2 cellular contexts compared by ENCODE assay signal in the genomic region with DNA sequence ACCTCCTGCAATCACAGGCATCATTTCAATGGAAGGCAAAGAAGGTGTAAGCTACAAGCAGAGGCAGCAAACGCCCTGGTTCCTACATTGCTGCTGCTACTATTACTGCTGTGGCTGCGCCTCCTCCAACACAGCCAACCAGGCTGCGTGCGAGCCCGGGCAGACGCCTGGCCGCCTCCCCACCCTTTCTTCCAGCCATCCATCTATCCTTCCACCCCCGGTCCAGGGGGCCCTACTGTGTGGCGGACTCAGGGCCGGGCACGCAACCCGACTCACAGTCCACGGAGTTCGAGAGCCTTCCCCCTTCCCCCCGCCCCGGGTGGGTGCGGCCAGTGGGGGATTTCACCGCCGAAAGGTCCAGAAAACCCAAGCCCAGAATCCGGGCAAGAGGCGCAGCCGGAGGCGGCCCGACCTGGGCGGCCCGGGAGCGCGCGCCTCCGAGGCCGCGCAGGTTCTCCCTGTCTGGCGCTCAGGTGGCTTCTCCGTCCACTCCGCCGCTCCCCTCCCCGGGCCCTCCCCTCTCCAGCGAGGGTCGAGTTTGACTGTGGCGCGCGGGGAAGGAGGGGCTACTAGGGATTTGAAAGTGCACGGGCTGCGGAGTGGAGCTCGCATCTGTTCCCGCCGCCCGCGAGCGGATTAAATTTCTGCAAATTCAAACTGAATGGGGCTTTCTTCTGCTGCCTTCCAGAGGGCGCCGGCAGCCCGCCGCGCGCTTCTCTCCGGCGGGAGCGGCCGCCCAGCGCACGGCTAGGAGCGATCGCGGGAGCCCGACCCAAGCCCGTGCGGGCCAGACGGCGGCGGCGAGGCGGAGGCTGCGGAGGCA.
TF ChIP-seq lines count a peak whose summit lies in the region.

Gene HUNK, plus strand, starts transcription at position 569 of the 823 bp plus-strand sequence. CDS start 655 bp downstream, outside the sequence.

TF ChIP-seq in HEK293, 187 proteins besides CTCF, POLR2A, EP300 and RAD21 (continued from another document and continues in another):
- no peak for TF ChIP-seq ZNF701 (tag by site-specific recombination; IDR thresholded peaks at IDR 0.05)
- peak; percentile 95 for TF ChIP-seq ZNF366 (tag by site-specific recombination; conservative IDR thresholded peaks at IDR 0.05)
- TF ChIP-seq ZNF16 (tag by site-specific recombination; IDR thresholded peaks at IDR 0.05; ENCODE audit: low read depth), result no peak
- peak; percentile 84; the same call in 1 of the 2 replicates for TF ChIP-seq ZNF561 (tag by site-specific recombination; IDR thresholded peaks at IDR 0.05; ENCODE audit: borderline replicate concordance)
- TF ChIP-seq KLF1 (tag by site-specific recombination; IDR thresholded peaks at IDR 0.05), result peak; percentile 69
- TF ChIP-seq, protein P1, sequence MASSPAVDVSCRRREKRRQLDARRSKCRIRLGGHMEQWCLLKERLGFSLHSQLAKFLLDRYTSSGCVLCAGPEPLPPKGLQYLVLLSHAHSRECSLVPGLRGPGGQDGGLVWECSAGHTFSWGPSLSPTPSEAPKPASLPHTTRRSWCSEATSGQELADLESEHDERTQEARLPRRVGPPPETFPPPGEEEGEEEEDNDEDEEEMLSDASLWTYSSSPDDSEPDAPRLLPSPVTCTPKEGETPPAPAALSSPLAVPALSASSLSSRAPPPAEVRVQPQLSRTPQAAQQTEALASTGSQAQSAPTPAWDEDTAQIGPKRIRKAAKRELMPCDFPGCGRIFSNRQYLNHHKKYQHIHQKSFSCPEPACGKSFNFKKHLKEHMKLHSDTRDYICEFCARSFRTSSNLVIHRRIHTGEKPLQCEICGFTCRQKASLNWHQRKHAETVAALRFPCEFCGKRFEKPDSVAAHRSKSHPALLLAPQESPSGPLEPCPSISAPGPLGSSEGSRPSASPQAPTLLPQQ (tag by site-specific recombination; IDR thresholded peaks at IDR 0.05), result peak; percentile 78
- no peak for TF ChIP-seq ZNF404 (tag by site-specific recombination; IDR thresholded peaks at IDR 0.05)
- no peak for TF ChIP-seq ZNF114 (tag by site-specific recombination; IDR thresholded peaks at IDR 0.05)
- TF ChIP-seq ZNF776 (tag by site-specific recombination; IDR thresholded peaks at IDR 0.05; ENCODE audit: borderline replicate concordance), result no peak
- TF ChIP-seq, protein P2, sequence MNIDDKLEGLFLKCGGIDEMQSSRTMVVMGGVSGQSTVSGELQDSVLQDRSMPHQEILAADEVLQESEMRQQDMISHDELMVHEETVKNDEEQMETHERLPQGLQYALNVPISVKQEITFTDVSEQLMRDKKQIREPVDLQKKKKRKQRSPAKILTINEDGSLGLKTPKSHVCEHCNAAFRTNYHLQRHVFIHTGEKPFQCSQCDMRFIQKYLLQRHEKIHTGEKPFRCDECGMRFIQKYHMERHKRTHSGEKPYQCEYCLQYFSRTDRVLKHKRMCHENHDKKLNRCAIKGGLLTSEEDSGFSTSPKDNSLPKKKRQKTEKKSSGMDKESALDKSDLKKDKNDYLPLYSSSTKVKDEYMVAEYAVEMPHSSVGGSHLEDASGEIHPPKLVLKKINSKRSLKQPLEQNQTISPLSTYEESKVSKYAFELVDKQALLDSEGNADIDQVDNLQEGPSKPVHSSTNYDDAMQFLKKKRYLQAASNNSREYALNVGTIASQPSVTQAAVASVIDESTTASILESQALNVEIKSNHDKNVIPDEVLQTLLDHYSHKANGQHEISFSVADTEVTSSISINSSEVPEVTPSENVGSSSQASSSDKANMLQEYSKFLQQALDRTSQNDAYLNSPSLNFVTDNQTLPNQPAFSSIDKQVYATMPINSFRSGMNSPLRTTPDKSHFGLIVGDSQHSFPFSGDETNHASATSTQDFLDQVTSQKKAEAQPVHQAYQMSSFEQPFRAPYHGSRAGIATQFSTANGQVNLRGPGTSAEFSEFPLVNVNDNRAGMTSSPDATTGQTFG (tag by site-specific recombination; IDR thresholded peaks at IDR 0.05; ENCODE audit: borderline replicate concordance), result no peak
- TF ChIP-seq, protein P3, sequence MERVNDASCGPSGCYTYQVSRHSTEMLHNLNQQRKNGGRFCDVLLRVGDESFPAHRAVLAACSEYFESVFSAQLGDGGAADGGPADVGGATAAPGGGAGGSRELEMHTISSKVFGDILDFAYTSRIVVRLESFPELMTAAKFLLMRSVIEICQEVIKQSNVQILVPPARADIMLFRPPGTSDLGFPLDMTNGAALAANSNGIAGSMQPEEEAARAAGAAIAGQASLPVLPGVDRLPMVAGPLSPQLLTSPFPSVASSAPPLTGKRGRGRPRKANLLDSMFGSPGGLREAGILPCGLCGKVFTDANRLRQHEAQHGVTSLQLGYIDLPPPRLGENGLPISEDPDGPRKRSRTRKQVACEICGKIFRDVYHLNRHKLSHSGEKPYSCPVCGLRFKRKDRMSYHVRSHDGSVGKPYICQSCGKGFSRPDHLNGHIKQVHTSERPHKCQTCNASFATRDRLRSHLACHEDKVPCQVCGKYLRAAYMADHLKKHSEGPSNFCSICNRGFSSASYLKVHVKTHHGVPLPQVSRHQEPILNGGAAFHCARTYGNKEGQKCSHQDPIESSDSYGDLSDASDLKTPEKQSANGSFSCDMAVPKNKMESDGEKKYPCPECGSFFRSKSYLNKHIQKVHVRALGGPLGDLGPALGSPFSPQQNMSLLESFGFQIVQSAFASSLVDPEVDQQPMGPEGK (tag by site-specific recombination; IDR thresholded peaks at IDR 0.05), result peak; percentile 97
- no peak for TF ChIP-seq OVOL3 (tag by site-specific recombination; IDR thresholded peaks at IDR 0.05)
- no peak for TF ChIP-seq ZNF548 (tag by site-specific recombination; IDR thresholded peaks at IDR 0.05)
- no peak for TF ChIP-seq ZNF121 (tag by site-specific recombination; IDR thresholded peaks at IDR 0.05)
- TF ChIP-seq ZNF2 (tag by site-specific recombination; IDR thresholded peaks at IDR 0.05), result 0 out of 2 replicates have a peak, but pooled peaks have one; percentile 60
- peak; percentile 93 for TF ChIP-seq GLIS2 (tag by site-specific recombination; IDR thresholded peaks at IDR 0.05)
- TF ChIP-seq, protein P4, sequence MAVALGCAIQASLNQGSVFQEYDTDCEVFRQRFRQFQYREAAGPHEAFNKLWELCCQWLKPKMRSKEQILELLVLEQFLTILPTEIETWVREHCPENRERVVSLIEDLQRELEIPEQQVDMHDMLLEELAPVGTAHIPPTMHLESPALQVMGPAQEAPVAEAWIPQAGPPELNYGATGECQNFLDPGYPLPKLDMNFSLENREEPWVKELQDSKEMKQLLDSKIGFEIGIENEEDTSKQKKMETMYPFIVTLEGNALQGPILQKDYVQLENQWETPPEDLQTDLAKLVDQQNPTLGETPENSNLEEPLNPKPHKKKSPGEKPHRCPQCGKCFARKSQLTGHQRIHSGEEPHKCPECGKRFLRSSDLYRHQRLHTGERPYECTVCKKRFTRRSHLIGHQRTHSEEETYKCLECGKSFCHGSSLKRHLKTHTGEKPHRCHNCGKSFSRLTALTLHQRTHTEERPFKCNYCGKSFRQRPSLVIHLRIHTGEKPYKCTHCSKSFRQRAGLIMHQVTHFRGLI (tag by site-specific recombination; IDR thresholded peaks at IDR 0.05), result no peak; the same call in 1 of the 2 replicates
- peak; percentile 90 for TF ChIP-seq GLIS1 (tag by site-specific recombination; IDR thresholded peaks at IDR 0.05)

TF ChIP-seq in HepG2, 621 proteins besides CTCF, POLR2A, EP300 and RAD21 (continued from another document and continues in another):
- TF ChIP-seq ZNF556 (CRISPR knock-in tag; IDR thresholded peaks at IDR 0.05; ENCODE audit: borderline replicate concordance), result peak; percentile 53; the same call in 1 of the 2 replicates
- 0 out of 2 replicates have a peak, but pooled peaks have one; percentile 16 for TF ChIP-seq THRA (CRISPR knock-in tag; IDR thresholded peaks at IDR 0.05; ENCODE audit: borderline replicate concordance)
- TF ChIP-seq, protein P5, sequence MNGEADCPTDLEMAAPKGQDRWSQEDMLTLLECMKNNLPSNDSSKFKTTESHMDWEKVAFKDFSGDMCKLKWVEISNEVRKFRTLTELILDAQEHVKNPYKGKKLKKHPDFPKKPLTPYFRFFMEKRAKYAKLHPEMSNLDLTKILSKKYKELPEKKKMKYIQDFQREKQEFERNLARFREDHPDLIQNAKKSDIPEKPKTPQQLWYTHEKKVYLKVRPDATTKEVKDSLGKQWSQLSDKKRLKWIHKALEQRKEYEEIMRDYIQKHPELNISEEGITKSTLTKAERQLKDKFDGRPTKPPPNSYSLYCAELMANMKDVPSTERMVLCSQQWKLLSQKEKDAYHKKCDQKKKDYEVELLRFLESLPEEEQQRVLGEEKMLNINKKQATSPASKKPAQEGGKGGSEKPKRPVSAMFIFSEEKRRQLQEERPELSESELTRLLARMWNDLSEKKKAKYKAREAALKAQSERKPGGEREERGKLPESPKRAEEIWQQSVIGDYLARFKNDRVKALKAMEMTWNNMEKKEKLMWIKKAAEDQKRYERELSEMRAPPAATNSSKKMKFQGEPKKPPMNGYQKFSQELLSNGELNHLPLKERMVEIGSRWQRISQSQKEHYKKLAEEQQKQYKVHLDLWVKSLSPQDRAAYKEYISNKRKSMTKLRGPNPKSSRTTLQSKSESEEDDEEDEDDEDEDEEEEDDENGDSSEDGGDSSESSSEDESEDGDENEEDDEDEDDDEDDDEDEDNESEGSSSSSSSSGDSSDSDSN (CRISPR knock-in tag; IDR thresholded peaks at IDR 0.05), result peak; percentile 72
- TF ChIP-seq MTF1 (CRISPR knock-in tag; IDR thresholded peaks at IDR 0.05), result no peak
- TF ChIP-seq AGO2 (optimal IDR thresholded peaks at IDR 0.05; ENCODE audit: low read depth, low read length), result peak; percentile 57
- TF ChIP-seq, protein P6, sequence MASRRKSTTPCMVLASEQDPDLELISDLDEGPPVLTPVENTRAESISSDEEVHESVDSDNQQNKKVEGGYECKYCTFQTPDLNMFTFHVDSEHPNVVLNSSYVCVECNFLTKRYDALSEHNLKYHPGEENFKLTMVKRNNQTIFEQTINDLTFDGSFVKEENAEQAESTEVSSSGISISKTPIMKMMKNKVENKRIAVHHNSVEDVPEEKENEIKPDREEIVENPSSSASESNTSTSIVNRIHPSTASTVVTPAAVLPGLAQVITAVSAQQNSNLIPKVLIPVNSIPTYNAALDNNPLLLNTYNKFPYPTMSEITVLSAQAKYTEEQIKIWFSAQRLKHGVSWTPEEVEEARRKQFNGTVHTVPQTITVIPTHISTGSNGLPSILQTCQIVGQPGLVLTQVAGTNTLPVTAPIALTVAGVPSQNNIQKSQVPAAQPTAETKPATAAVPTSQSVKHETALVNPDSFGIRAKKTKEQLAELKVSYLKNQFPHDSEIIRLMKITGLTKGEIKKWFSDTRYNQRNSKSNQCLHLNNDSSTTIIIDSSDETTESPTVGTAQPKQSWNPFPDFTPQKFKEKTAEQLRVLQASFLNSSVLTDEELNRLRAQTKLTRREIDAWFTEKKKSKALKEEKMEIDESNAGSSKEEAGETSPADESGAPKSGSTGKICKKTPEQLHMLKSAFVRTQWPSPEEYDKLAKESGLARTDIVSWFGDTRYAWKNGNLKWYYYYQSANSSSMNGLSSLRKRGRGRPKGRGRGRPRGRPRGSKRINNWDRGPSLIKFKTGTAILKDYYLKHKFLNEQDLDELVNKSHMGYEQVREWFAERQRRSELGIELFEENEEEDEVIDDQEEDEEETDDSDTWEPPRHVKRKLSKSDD (CRISPR knock-in tag; IDR thresholded peaks at IDR 0.05; ENCODE audit: low read depth), result no peak
- TF ChIP-seq ZNF205 (CRISPR knock-in tag; IDR thresholded peaks at IDR 0.05), result peak; percentile 35; the same call in 1 of the 2 replicates
- TF ChIP-seq, protein P7, sequence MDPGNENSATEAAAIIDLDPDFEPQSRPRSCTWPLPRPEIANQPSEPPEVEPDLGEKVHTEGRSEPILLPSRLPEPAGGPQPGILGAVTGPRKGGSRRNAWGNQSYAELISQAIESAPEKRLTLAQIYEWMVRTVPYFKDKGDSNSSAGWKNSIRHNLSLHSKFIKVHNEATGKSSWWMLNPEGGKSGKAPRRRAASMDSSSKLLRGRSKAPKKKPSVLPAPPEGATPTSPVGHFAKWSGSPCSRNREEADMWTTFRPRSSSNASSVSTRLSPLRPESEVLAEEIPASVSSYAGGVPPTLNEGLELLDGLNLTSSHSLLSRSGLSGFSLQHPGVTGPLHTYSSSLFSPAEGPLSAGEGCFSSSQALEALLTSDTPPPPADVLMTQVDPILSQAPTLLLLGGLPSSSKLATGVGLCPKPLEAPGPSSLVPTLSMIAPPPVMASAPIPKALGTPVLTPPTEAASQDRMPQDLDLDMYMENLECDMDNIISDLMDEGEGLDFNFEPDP (CRISPR knock-in tag; conservative IDR thresholded peaks at IDR 0.05), result no peak
- TF ChIP-seq, protein P8, sequence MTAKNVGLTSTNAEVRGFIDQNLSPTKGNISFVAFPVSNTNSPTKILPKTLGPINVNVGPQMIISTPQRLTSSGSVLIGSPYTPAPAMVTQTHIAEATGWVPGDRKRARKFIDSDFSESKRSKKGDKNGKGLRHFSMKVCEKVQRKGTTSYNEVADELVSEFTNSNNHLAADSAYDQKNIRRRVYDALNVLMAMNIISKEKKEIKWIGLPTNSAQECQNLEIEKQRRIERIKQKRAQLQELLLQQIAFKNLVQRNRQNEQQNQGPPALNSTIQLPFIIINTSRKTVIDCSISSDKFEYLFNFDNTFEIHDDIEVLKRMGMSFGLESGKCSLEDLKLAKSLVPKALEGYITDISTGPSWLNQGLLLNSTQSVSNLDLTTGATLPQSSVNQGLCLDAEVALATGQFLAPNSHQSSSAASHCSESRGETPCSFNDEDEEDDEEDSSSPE (CRISPR knock-in tag; IDR thresholded peaks at IDR 0.05), result peak; percentile 43; the same call in 1 of the 2 replicates
- TF ChIP-seq RFX5 (IDR thresholded peaks at IDR 0.05; ENCODE audit: low read depth, low read length), result no peak
- TF ChIP-seq, protein P9, sequence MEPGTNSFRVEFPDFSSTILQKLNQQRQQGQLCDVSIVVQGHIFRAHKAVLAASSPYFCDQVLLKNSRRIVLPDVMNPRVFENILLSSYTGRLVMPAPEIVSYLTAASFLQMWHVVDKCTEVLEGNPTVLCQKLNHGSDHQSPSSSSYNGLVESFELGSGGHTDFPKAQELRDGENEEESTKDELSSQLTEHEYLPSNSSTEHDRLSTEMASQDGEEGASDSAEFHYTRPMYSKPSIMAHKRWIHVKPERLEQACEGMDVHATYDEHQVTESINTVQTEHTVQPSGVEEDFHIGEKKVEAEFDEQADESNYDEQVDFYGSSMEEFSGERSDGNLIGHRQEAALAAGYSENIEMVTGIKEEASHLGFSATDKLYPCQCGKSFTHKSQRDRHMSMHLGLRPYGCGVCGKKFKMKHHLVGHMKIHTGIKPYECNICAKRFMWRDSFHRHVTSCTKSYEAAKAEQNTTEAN (CRISPR knock-in tag; conservative IDR thresholded peaks at IDR 0.05), result 0 out of 2 replicates have a peak, but pooled peaks have one; percentile 17
- no peak for TF ChIP-seq ZNF781 (CRISPR knock-in tag; IDR thresholded peaks at IDR 0.05; ENCODE audit: borderline replicate concordance, not compliant biosample characterization)
- TF ChIP-seq ZNF124 (CRISPR knock-in tag; IDR thresholded peaks at IDR 0.05), result no peak
- TF ChIP-seq HOXA5 (CRISPR knock-in tag; IDR thresholded peaks at IDR 0.05), result 0 out of 2 replicates have a peak, but pooled peaks have one; percentile 32
- TF ChIP-seq BCL6 (CRISPR knock-in tag; IDR thresholded peaks at IDR 0.05), result no peak
